Comparison of ENCODE assay signal across 8 cellular contexts in the genomic region with DNA sequence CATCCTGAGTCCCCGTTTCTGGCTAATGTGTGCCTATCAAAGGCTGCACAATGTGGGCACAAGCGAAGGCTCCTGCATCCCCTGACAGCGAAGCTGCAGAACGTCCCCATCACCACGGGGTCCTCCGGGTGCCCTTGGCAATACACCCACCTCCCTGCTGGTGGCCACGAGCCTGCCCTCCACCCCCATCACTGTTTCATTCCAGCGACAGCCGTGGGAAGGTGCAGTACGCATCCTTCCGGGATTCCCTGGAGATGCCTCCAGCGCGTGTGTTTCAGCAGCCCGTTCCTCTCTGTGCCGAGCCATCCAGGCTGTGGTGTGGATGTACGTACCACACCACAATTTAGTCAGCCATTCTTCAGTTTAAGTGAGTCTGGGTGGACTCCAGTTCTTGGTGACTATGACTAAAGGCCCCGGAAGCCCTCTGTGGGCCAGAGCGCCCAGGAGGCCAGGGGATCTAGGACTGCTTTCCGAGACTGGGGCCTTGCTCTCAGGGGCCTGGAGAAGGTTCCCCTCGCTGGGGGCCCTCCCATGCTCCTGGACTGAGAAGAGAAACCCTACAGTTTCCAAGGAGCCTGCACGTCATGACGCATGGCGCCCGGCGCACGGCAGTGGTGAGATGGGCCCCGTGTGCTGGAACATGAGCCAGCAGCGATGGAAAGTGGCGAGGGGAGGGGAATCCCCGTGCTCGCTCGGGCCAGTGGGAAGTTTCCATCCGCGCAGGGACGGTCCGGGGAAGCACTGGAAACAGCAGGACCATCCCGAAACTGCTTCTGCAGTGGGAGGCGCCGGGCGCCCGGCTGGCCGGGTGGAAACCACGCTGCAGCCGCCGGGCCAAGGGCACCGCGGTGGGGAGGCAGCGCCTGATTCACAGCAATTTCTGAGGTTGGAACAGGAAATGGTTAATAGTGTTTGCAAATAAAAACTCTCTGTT.
DNase-seq lines count a peak whose midpoint lies in the region; ATAC-seq, FAIRE-seq and TF ChIP-seq lines count a peak whose summit lies in the region.

No MANE protein-coding gene starts in this region.

- no peak for DNase-seq in GM19239 (ENCODE audit: insufficient read length, low spot score)
- DNase-seq in activated CD4-positive, alpha-beta T cell treated with anti-CD3 and anti-CD28 coated beads for 48 hours = peak; percentile 86
- DNase-seq in fibroblast of pulmonary artery (ENCODE audit: low read depth) = peak; percentile 53
- peak; percentile 62 to 71 for DNase-seq in stimulated activated CD8-positive, alpha-beta memory T cell treated with anti-CD3 and anti-CD28 coated beads, Interleukin-15, amount 100 ng/mL, for 48 hours (ENCODE audit: low read depth in 2 of 2)
- no peak for DNase-seq in COR-L47 (lab: John Stamatoyannopoulos, UW)
- DNase-seq in AML-193 (lab: John Stamatoyannopoulos, UW) = no peak
- no peak for DNase-seq in globus pallidus (ENCODE audit: low spot score)

- FAIRE-seq in GM19239 (lab: Jason Lieb, UNC) = peak; percentile 85

- no peak for ATAC-seq in HG02970 (IDR thresholded peaks at IDR 0.05; ENCODE audit: low FRiP score, unreplicated experiment)

- TF ChIP-seq CTCF in fibroblast of pulmonary artery (IDR thresholded peaks at IDR 0.05; ENCODE audit: low read length, missing control alignments) = no peak

- H3K4me3 ChIP-seq in fibroblast of pulmonary artery (replicated peaks; ENCODE audit: low read depth, low read length) = no peak overlapping the region

Comparison
In these comparisons a context has a peak if more than half of its experiments do, and no peak if none do; other contexts are left out.
1. DNase-seq: peak in activated CD4-positive, alpha-beta T cell treated with anti-CD3 and anti-CD28 coated beads for 48 hours (single experiment), fibroblast of pulmonary artery (single experiment) and stimulated activated CD8-positive, alpha-beta memory T cell treated with anti-CD3 and anti-CD28 coated beads, Interleukin-15, amount 100 ng/mL, for 48 hours (2 of 2); none in GM19239 (single experiment), COR-L47 (single experiment), AML-193 (0 of 2) and globus pallidus (single experiment).